13 cellular contexts compared by ENCODE assay signal in the genomic region with DNA sequence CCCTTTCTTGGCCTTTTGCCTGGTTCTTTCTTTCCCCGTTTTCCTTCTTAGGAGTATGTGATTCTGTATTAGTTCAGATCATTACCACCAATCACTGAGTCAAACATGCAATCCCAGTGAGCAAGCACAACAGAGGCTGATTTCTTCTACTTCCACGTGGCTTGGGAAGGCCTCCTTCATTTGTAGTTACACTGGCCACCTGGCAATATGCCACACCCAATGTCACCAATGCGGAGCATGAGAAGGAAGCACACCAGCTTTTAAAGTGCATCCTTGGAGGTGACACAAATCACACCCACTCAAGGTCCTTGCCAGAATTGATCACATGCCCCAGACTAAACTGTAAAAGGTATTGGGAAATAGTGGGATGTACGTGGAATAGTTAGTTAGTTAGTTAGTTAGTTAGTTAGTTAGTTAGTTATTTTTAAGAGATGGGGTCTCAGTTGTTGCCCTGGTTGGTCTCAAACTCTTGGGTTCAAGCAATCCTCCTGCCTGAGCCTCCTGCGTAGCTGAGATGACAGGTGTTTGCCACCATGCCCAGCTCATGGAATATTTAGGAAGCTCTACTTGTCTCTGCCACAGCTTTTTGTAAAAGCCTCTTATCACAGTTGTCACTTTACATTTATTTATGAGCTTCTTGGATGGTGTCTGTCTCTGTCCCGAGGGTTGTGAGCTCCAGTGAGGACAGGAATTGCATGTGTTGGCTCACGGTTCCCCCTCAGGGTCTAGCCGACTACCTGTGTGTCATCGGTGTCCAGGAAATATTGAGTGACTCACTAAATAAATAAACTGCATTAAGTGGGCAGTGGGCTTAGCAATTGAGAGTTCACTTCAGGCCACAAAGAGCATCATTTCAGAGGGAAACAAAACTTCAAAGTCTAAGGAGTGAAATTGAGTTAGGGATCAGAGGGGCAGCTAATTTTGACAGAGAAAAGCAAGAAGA. TPM values are rescaled to one million over a fixed set of nuclear protein-coding genes. Genes with fewer than 3 reads are reported as not detected.
DNase-seq lines count a peak whose midpoint lies in the region; ATAC-seq and TF ChIP-seq lines count a peak whose summit lies in the region.
"Had no signal": no experiment of that assay in that cellular context is flagged by ENCODE, and none has a peak within 500 bp of the region (broad histone marks: within the 10 kb centered on the region; RNA-seq: fewer than 3 reads in every experiment).

No MANE protein-coding gene starts in this region.

- TF ChIP-seq CTCF in SK-N-SH (IDR thresholded peaks at IDR 0.05) = no peak
- TF ChIP-seq CTCF in chondrocyte (IDR thresholded peaks at IDR 0.05) = no peak
- no peak for TF ChIP-seq CTCF in esophagus squamous epithelium (IDR thresholded peaks at IDR 0.05)

- no peak overlapping the region for H3K9ac ChIP-seq in SK-N-SH

- H3K27me3 Mint-ChIP-seq in stimulated activated naive CD8-positive, alpha-beta T cell treated with anti-CD3 and anti-CD28 coated beads, Interleukin-15, amount 100 ng/mL, for 72 hours = no peaks in the 10 kb centered on the region
- peaks cover 7% of the 10 kb centered on the region for H3K27me3 Mint-ChIP-seq in chondrocyte (ENCODE audit: low read depth)

- peak overlapping the region; percentile 38 to 64 for H3K27ac Mint-ChIP-seq in stimulated activated naive CD8-positive, alpha-beta T cell treated with anti-CD3 and anti-CD28 coated beads, Interleukin-15, amount 100 ng/mL, for 72 hours
- no peak overlapping the region for H3K27ac Mint-ChIP-seq in chondrocyte (ENCODE audit: unreplicated experiment)

- H3K79me2 ChIP-seq in SK-N-SH (ENCODE audit: insufficient read depth) = no peaks in the 10 kb centered on the region

- no peak overlapping the region for H3K4me3 ChIP-seq in SK-N-SH (ENCODE audit: low read depth in 2 of 2, low read length in 1 of 2)
- H3K4me3 ChIP-seq in esophagus squamous epithelium = no peak overlapping the region
- H3K4me3 ChIP-seq: thoracic aorta had no signal

- H3K9me2 ChIP-seq in SK-N-SH = no peaks in the 10 kb centered on the region

- no peaks in the 10 kb centered on the region for H4K20me1 ChIP-seq in SK-N-SH (ENCODE audit: insufficient read depth)

- H3K27ac ChIP-seq in SK-N-SH (ENCODE audit: low read depth in 2 of 2, low read length in 1 of 2) = no peak overlapping the region; a peak in 1 of 4 replicates
- no peak overlapping the region for H3K27ac ChIP-seq in esophagus squamous epithelium
- H3K27ac ChIP-seq: C4-2B, thoracic aorta had no signal

- TF ChIP-seq EP300 in SK-N-SH (IDR thresholded peaks at IDR 0.05; ENCODE audit: borderline replicate concordance in 1 of 2, low read depth in 1 of 2, low read length in 1 of 2) = no peak

- peak overlapping the region; percentile 7; the same call in 1 of the 2 replicates for H2AFZ ChIP-seq in SK-N-SH (ENCODE audit: low read depth)

- CTCF ChIA-PET in SK-N-SH (lab: Yijun Ruan, JAX) = interaction anchor here (1.0 kb wide), 1 partner anchor 229 kb away, joined by 3 read pairs; no protein-coding TSS in a partner anchor

- no peak for DNase-seq in stimulated activated naive CD8-positive, alpha-beta T cell treated with anti-CD3 and anti-CD28 coated beads, Interleukin-15, amount 100 ng/mL, for 72 hours
- no peak for DNase-seq in stimulated activated naive CD8-positive, alpha-beta T cell treated with anti-CD3 and anti-CD28 coated beads, Interleukin-15, Interleukin-2, amounts not matched to agents 100 U/mL and 50 U/mL, for 24 hours
- DNase-seq in SK-N-SH = no peak
- peak; percentile 57 for DNase-seq in iris pigment epithelial cell (ENCODE audit: low read depth)
- no peak for DNase-seq in chondrocyte (ENCODE audit: low spot score)
- no peak for DNase-seq in esophagus squamous epithelium (lab: John Stamatoyannopoulos, UW)
- DNase-seq: naive B cell; NCI-H1930; stimulated activated CD4-positive, alpha-beta T cell treated with anti-CD3 and anti-CD28 coated beads, Interleukin-1b, Interleukin-23, amount 100 ng/mL, for 48 hours had no signal

- no peaks in the 10 kb centered on the region for H3K36me3 Mint-ChIP-seq in chondrocyte (ENCODE audit: low read depth)

- WGBS in SK-N-SH (ENCODE audit: low lambda C conversion rate) = 58% methylated on average over 9 of the region's 9 CpGs
- WGBS in esophagus squamous epithelium, 2 donors = 43 to 69% methylated on average over 4 to 9 of the region's 9 CpGs

- H3K4me2 ChIP-seq in SK-N-SH = no peak overlapping the region; the same call in 1 of the 2 replicates

- no peaks in the 10 kb centered on the region for H3K27me3 ChIP-seq in SK-N-SH (ENCODE audit: insufficient read depth)
- H3K27me3 ChIP-seq in esophagus squamous epithelium = no peaks in the 10 kb centered on the region

- no peak overlapping the region for H3K4me3 Mint-ChIP-seq in stimulated activated naive CD8-positive, alpha-beta T cell treated with anti-CD3 and anti-CD28 coated beads, Interleukin-15, amount 100 ng/mL, for 72 hours
- H3K4me3 Mint-ChIP-seq in chondrocyte (ENCODE audit: unreplicated experiment) = no peak overlapping the region

- H3K9me3 ChIP-seq in SK-N-SH (no peaks in the 10 kb centered on the region), esophagus squamous epithelium (no peaks in the 10 kb centered on the region)
- H3K9me3 ChIP-seq: thoracic aorta had no signal

- POLR2A ChIA-PET in SK-N-SH (lab: Yijun Ruan, JAX) = no interaction called here

- ATAC-seq in stimulated activated naive CD8-positive, alpha-beta T cell treated with anti-CD3 and anti-CD28 coated beads, Interleukin-15, amount 100 ng/mL, for 72 hours = no peak
- ATAC-seq in stimulated activated naive CD8-positive, alpha-beta T cell treated with anti-CD3 and anti-CD28 coated beads, Interleukin-15, Interleukin-2, amounts not matched to agents 100 U/mL and 50 U/mL, for 24 hours = no peak
- ATAC-seq in GM21825 (IDR thresholded peaks at IDR 0.05; ENCODE audit: unreplicated experiment) = no peak
- ATAC-seq in HG02678 (IDR thresholded peaks at IDR 0.05; ENCODE audit: unreplicated experiment) = no peak

- peaks cover 6 to 17% of the 10 kb centered on the region in 2 experiments; a peak in 2 of 4 replicates for H3K4me1 ChIP-seq in SK-N-SH (ENCODE audit: control insufficient read depth in 1 of 2, insufficient read depth in 2 of 2, low read depth in 1 of 2, low read length in 1 of 2)
- no peaks in the 10 kb centered on the region for H3K4me1 ChIP-seq in esophagus squamous epithelium

- no peak for TF ChIP-seq RAD21 in SK-N-SH (IDR thresholded peaks at IDR 0.05; ENCODE audit: low read length)

- TF ChIP-seq POLR2A in esophagus squamous epithelium (IDR thresholded peaks at IDR 0.05) = no peak

- H3K9me3 Mint-ChIP-seq in stimulated activated naive CD8-positive, alpha-beta T cell treated with anti-CD3 and anti-CD28 coated beads, Interleukin-15, amount 100 ng/mL, for 72 hours = no peaks in the 10 kb centered on the region
- no peaks in the 10 kb centered on the region for H3K9me3 Mint-ChIP-seq in chondrocyte (ENCODE audit: low read depth)

- peaks cover 27% of the 10 kb centered on the region for H3K4me1 Mint-ChIP-seq in stimulated activated naive CD8-positive, alpha-beta T cell treated with anti-CD3 and anti-CD28 coated beads, Interleukin-15, amount 100 ng/mL, for 72 hours
- peaks cover 17% of the 10 kb centered on the region for H3K4me1 Mint-ChIP-seq in chondrocyte (ENCODE audit: low read depth)
- H3K4me1 Mint-ChIP-seq: naive B cell had no signal

- intact Hi-C loops in esophagus squamous epithelium (cut with DNase I) = no loop called here

- H3F3A ChIP-seq in SK-N-SH (replicated peaks; ENCODE audit: insufficient read depth) = peaks cover 7% of the 10 kb centered on the region

- H3K36me3 ChIP-seq in SK-N-SH (replicated peaks in 1 of 2; ENCODE audit: control insufficient read depth in 1 of 2, insufficient read depth in 2 of 2, low read length in 1 of 2) (no peaks in the 10 kb centered on the region), esophagus squamous epithelium (no peaks in the 10 kb centered on the region)
- H3K36me3 ChIP-seq: thoracic aorta had no signal

TF ChIP-seq in SK-N-SH, 30 proteins besides CTCF, POLR2A, EP300 and RAD21:
- no peak for TF ChIP-seq YY1 (IDR thresholded peaks at IDR 0.05; ENCODE audit: low read depth)
- 0 out of 2 replicates have a peak, but pooled peaks have one; percentile 9 for TF ChIP-seq FOSL2 (IDR thresholded peaks at IDR 0.05; ENCODE audit: borderline replicate concordance, low read depth)

RNA-seq across cellular contexts. Expression of a gene that starts 28.1 kb away (rescaled TPM):
- polyA plus RNA-seq in SK-N-SH (2012; rRNA removed) = 15.7 and 18.7 TPM in 2 replicates
- 24.9 and 27.9 TPM in 2 replicates for polyA plus RNA-seq in SK-N-SH (2012; cell fraction: cytosol; rRNA removed)
- polyA plus RNA-seq in SK-N-SH (2012; cell fraction: nucleus; rRNA removed) = 15.2 and 23.1 TPM in 2 replicates
- total RNA-seq in chondrocyte = 30.9 to 34.7 TPM (median 33.4 TPM) in 3 replicates
- total RNA-seq in esophagus squamous epithelium = 10 to 100 TPM; 47.6 to 80.3 (median 71.8) TPM
